11 cellular contexts compared by ENCODE assay signal in genomic region chr17:30805944-30806456, GRCh38. TPM values are rescaled to one million over a fixed set of nuclear protein-coding genes. Genes with fewer than 3 reads are reported as not detected.
DNase-seq lines count a peak whose midpoint lies in the region; ATAC-seq and TF ChIP-seq lines count a peak whose summit lies in the region.
"Had no signal": no experiment of that assay in that cellular context is flagged by ENCODE, and none has a peak within 500 bp of the region (broad histone marks: within the 10 kb centered on the region; RNA-seq: fewer than 3 reads in every experiment).

No MANE protein-coding gene starts in this region.

- H3K9me3 Mint-ChIP-seq in activated CD4-positive, alpha-beta T cell treated with anti-CD3 and anti-CD28 coated beads, Interleukin-2, amount 10 ng/mL, durations not matched to agents 7 days and 5 days: no peaks in the 10 kb centered on the region
- H3K9me3 Mint-ChIP-seq in stimulated activated memory B cell treated with anti-CD40 and anti-IgM and Interleukin-4, amounts not matched to agents 10 μg/mL and 1 μg/mL and 100 μg/mL, for 72 hours: peaks cover 3% of the 10 kb centered on the region

- H3K36me3 Mint-ChIP-seq in activated CD4-positive, alpha-beta T cell treated with anti-CD3 and anti-CD28 coated beads, Interleukin-2, amount 10 ng/mL, durations not matched to agents 7 days and 5 days (ENCODE audit: low read depth): peaks cover 54% of the 10 kb centered on the region
- peaks cover 35% of the 10 kb centered on the region for H3K36me3 Mint-ChIP-seq in stimulated activated memory B cell treated with anti-CD40 and anti-IgM and Interleukin-4, amounts not matched to agents 10 μg/mL and 1 μg/mL and 100 μg/mL, for 72 hours

- no peak overlapping the region for H3K4me3 ChIP-seq in cardiac fibroblast (replicated peaks in 1 of 2; ENCODE audit: low read depth in 2 of 2, low read length in 2 of 2)
- H3K4me3 ChIP-seq: mucosa of descending colon had no signal

- no peak for ATAC-seq in stimulated activated memory B cell treated with anti-CD40 and anti-IgM and Interleukin-4, amounts not matched to agents 10 μg/mL and 1 μg/mL and 100 μg/mL, for 72 hours
- ATAC-seq: mucosa of descending colon had no signal

- POLR2A ChIA-PET in activated CD4-positive, alpha-beta T cell treated with anti-CD3 and anti-CD28 coated beads, Interleukin-2, amount 10 ng/mL, durations not matched to agents 7 days and 5 days (lab: Charles Lee): interaction anchor here (0.6 kb wide), 1 partner anchor 18 kb away, joined by 3 read pairs; the partner anchor contains the start of gene CRLF3

- peaks cover 56% of the 10 kb centered on the region for H3K4me1 Mint-ChIP-seq in activated CD4-positive, alpha-beta T cell treated with anti-CD3 and anti-CD28 coated beads, Interleukin-2, amount 10 ng/mL, durations not matched to agents 7 days and 5 days
- H3K4me1 Mint-ChIP-seq in stimulated activated memory B cell treated with anti-CD40 and anti-IgM and Interleukin-4, amounts not matched to agents 10 μg/mL and 1 μg/mL and 100 μg/mL, for 72 hours: peaks cover 54% of the 10 kb centered on the region

- CTCF ChIA-PET in activated CD4-positive, alpha-beta T cell treated with anti-CD3 and anti-CD28 coated beads, Interleukin-2, amount 10 ng/mL, durations not matched to agents 7 days and 5 days (lab: Charles Lee): interaction anchor here (0.6 to 1.7 kb wide), 4 partner anchors 14 to 1135 kb away, joined by 3 to 9 read pairs (median 4); partner anchors contain the start of gene CRLF3

- TF ChIP-seq CTCF in cardiac fibroblast (IDR thresholded peaks at IDR 0.05; ENCODE audit: low read depth, low read length): peak; percentile 20

- H3K27me3 Mint-ChIP-seq in activated CD4-positive, alpha-beta T cell treated with anti-CD3 and anti-CD28 coated beads, Interleukin-2, amount 10 ng/mL, durations not matched to agents 7 days and 5 days: no peaks in the 10 kb centered on the region
- no peaks in the 10 kb centered on the region for H3K27me3 Mint-ChIP-seq in stimulated activated memory B cell treated with anti-CD40 and anti-IgM and Interleukin-4, amounts not matched to agents 10 μg/mL and 1 μg/mL and 100 μg/mL, for 72 hours

- DNase-seq in activated CD4-positive, alpha-beta T cell treated with anti-CD3 and anti-CD28 coated beads, Interleukin-2, amount 10 ng/mL, durations not matched to agents 7 days and 5 days: no peak
- DNase-seq in activated CD4-positive, alpha-beta T cell treated with anti-CD3 and anti-CD28 coated beads, Interleukin-2, amount 50 U/mL, for 48 hours: no peak
- DNase-seq in MV-4-11 (lab: John Stamatoyannopoulos, UW) (peak; percentile 54), cardiac fibroblast (ENCODE audit: low read depth in 2 of 2) (no peak), NCI-H510A treated with DMSO at 0.1 percent for 48 hours (lab: John Stamatoyannopoulos, UW) (no peak), NK-92 (lab: John Stamatoyannopoulos, UW; ENCODE audit: unreplicated experiment) (no peak), cerebellar cortex (ENCODE audit: low spot score) (no peak)
- DNase-seq: effector CD8-positive, alpha-beta T cell; mucosa of descending colon; NCI-H446 had no signal

- peak overlapping the region; percentile 25 for H3K4me3 Mint-ChIP-seq in activated CD4-positive, alpha-beta T cell treated with anti-CD3 and anti-CD28 coated beads, Interleukin-2, amount 10 ng/mL, durations not matched to agents 7 days and 5 days
- H3K4me3 Mint-ChIP-seq in stimulated activated memory B cell treated with anti-CD40 and anti-IgM and Interleukin-4, amounts not matched to agents 10 μg/mL and 1 μg/mL and 100 μg/mL, for 72 hours: no peak overlapping the region

- H3K27ac Mint-ChIP-seq in activated CD4-positive, alpha-beta T cell treated with anti-CD3 and anti-CD28 coated beads, Interleukin-2, amount 10 ng/mL, durations not matched to agents 7 days and 5 days: peak overlapping the region; percentile 71
- peak overlapping the region; percentile 92 for H3K27ac Mint-ChIP-seq in stimulated activated memory B cell treated with anti-CD40 and anti-IgM and Interleukin-4, amounts not matched to agents 10 μg/mL and 1 μg/mL and 100 μg/mL, for 72 hours

RNA-seq across cellular contexts. Expression of gene CRLF3, which starts 18.5 kb away (rescaled TPM):
- total RNA-seq in activated CD4-positive, alpha-beta T cell treated with anti-CD3 and anti-CD28 coated beads, Interleukin-2, amount 10 ng/mL, durations not matched to agents 7 days and 5 days: 10 to 100 TPM; 68.6 to 68.8 TPM

RNA-seq across cellular contexts. Expression of gene ATAD5, which starts 25.8 kb away (rescaled TPM):
- total RNA-seq in activated CD4-positive, alpha-beta T cell treated with anti-CD3 and anti-CD28 coated beads, Interleukin-2, amount 10 ng/mL, durations not matched to agents 7 days and 5 days: 10 to 100 TPM; 27.1 to 33.2 TPM
